ENCODE assay signal across 13 cellular contexts in the genomic region with DNA sequence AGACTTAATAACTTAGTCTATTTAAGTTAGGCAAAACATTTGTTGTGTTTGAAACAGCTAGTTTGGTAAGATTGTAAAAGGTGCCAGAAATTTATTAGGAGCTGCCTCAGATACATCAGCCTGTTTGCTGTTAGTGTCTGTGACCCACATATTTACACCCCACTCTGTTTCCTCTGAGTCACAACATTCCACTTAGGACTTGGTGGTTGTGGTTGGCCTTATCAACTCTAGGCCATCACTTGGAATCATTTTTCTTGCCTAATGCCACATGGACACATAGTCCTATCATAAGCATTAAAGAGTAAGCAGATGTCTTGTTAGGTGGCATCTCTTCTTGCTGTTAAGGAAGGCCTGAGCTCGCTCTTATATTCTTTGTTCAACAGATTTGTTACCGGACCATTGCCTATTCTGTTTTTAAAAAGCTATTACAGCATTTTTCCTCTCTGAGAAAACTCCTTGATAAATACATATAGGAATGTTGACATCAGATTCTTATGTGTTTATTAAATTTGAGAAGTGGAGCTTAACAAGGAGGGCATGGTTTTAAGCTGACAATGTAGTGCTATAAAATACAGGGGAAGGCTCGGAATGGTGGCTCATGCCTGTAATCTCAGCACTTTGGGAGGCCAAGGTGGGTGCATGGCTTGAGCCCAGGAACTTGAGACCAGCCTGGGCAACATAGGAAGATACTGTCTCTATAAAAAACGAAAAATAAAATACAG. TPM values are rescaled to one million over a fixed set of nuclear protein-coding genes. Genes with fewer than 3 reads are reported as not detected.
DNase-seq lines count a peak whose midpoint lies in the region; ATAC-seq and TF ChIP-seq lines count a peak whose summit lies in the region.
"Had no signal": no experiment of that assay in that cellular context is flagged by ENCODE, and none has a peak within 500 bp of the region (broad histone marks: within the 10 kb centered on the region; RNA-seq: fewer than 3 reads in every experiment).

No MANE protein-coding gene starts in this region.

- H3K4me3 ChIP-seq in trophoblast cell (ENCODE audit: low read depth, low read length) (no peak overlapping the region), sigmoid colon (no peak overlapping the region)
- H3K4me3 ChIP-seq: prostate gland had no signal

- no peak overlapping the region for H3K4ac ChIP-seq in trophoblast cell (ENCODE audit: low read depth, low read length)

- H3K27me3 ChIP-seq in trophoblast cell (ENCODE audit: insufficient read depth, low read length) (no peaks in the 10 kb centered on the region), sigmoid colon (no peaks in the 10 kb centered on the region)

- no peak overlapping the region for H3K14ac ChIP-seq in trophoblast cell (ENCODE audit: low read length)

- no peaks in the 10 kb centered on the region for H3K79me2 ChIP-seq in trophoblast cell (ENCODE audit: control insufficient read depth, insufficient read depth, low read length, poor library complexity)

- no peak for TF ChIP-seq POLR2A in sigmoid colon (IDR thresholded peaks at IDR 0.05)

- no peaks in the 10 kb centered on the region for H3K79me1 ChIP-seq in trophoblast cell (ENCODE audit: low read length)

- H3K9ac ChIP-seq in trophoblast cell (ENCODE audit: low read length) = no peak overlapping the region

- no peak overlapping the region for H3K18ac ChIP-seq in trophoblast cell (ENCODE audit: low read length)

- no peak for TF ChIP-seq EP300 in sigmoid colon (IDR thresholded peaks at IDR 0.05)

- no peaks in the 10 kb centered on the region for H3K36me3 ChIP-seq in trophoblast cell (ENCODE audit: control insufficient read depth in 1 of 2, insufficient read depth in 2 of 2, low read length in 2 of 2)
- no peaks in the 10 kb centered on the region for H3K36me3 ChIP-seq in sigmoid colon
- H3K36me3 ChIP-seq: prostate gland had no signal

- H4K12ac ChIP-seq in trophoblast cell (ENCODE audit: low read depth, low read length) = no peak overlapping the region

- H3K27ac ChIP-seq in trophoblast cell (ENCODE audit: low read depth, low read length) (no peak overlapping the region), sigmoid colon (no peak overlapping the region)
- H3K27ac ChIP-seq: prostate gland had no signal

- WGBS in trophoblast cell (ENCODE audit: extremely low coverage, insufficient coverage, insufficient read length) = no CpG with 5 or more reads among the region's 4 CpGs
- 93 to 95% methylated on average over 4 of the region's 4 CpGs for WGBS in sigmoid colon, 2 donors

- peak overlapping the region; percentile 75 for H4K91ac ChIP-seq in trophoblast cell (ENCODE audit: low read depth, low read length)

- H2BK12ac ChIP-seq in trophoblast cell (ENCODE audit: low read length) = peak overlapping the region; percentile 87

- no peak overlapping the region for H2AK5ac ChIP-seq in trophoblast cell (ENCODE audit: low read length)

- no peak overlapping the region for H3K4me2 ChIP-seq in trophoblast cell (ENCODE audit: low read length)

- DNase-seq in ELR (ENCODE audit: low read depth) = peak; percentile 92
- peak; percentile 19 for DNase-seq in RKO (ENCODE audit: low spot score)
- peak; percentile 84 for DNase-seq in fibroblast of gingiva (ENCODE audit: low read depth)
- DNase-seq in trophoblast cell = no peak
- no peak for DNase-seq in head of caudate nucleus
- DNase-seq in sigmoid colon = no peak
- DNase-seq in GDM1 (lab: John Stamatoyannopoulos, UW) = no peak
- DNase-seq: activated naive CD4-positive, alpha-beta T cell treated with Interleukin-2 at 50 U/mL for 16 hours; H7; hypothalamus; KG1 had no signal

- intact Hi-C loops in head of caudate nucleus (cut with DNase I) = no loop called here
- intact Hi-C loops in sigmoid colon (cut with DNase I) = no loop called here

- no peak overlapping the region for H2BK5ac ChIP-seq in trophoblast cell (ENCODE audit: low read depth, low read length, poor library complexity)

- peak overlapping the region; percentile 36 for H2BK120ac ChIP-seq in trophoblast cell (ENCODE audit: insufficient read depth, low read length, poor library complexity)

- H2AFZ ChIP-seq in trophoblast cell (ENCODE audit: insufficient read depth, low read length, poor library complexity) = no peak overlapping the region

- TF ChIP-seq CTCF in sigmoid colon (IDR thresholded peaks at IDR 0.05) = no peak

- H3K9me3 ChIP-seq in trophoblast cell (ENCODE audit: insufficient read depth, low read depth, low read length) (no peaks in the 10 kb centered on the region), sigmoid colon (no peaks in the 10 kb centered on the region)
- H3K9me3 ChIP-seq: prostate gland had no signal

- no peak overlapping the region for H4K8ac ChIP-seq in trophoblast cell (ENCODE audit: low read depth, low read length)

- H3K23ac ChIP-seq in trophoblast cell (ENCODE audit: low read length) = no peak overlapping the region

- H3K4me1 ChIP-seq in trophoblast cell (ENCODE audit: control insufficient read depth in 1 of 2, insufficient read depth in 2 of 2, low read length in 2 of 2) (peaks cover 3 to 7% of the 10 kb centered on the region in 2 experiments), sigmoid colon (no peaks in the 10 kb centered on the region)
- H3K4me1 ChIP-seq: prostate gland had no signal

- no peak for ATAC-seq in GM18511 (IDR thresholded peaks at IDR 0.05; ENCODE audit: unreplicated experiment)

RNA-seq across cellular contexts. Expression of a gene that starts 51.2 kb away (rescaled TPM):
- 223 and 226 TPM in 2 replicates for polyA plus RNA-seq in trophoblast cell (2013)
- 10 to 100 TPM; 38.8 to 61.7 (median 52.9) TPM for total RNA-seq in sigmoid colon
- 10 to 100 TPM; 22.4 to 37.2 (median 35.7) TPM for polyA plus RNA-seq in sigmoid colon

Comparison
In these comparisons a context has a peak if more than half of its experiments do, and no peak if none do; other contexts are left out.
1. DNase-seq: peak in ELR (single experiment), RKO (single experiment) and fibroblast of gingiva (single experiment); none in trophoblast cell (0 of 2), head of caudate nucleus (0 of 42), sigmoid colon (single experiment) and GDM1 (single experiment).